In genomic region chr2:156345582-156345981, GRCh38 we compare ENCODE assay signal across 20 cellular contexts.
"Had no signal": no experiment of that assay in that cellular context is flagged by ENCODE, and none has a peak within 500 bp of the region (broad histone marks: within the 10 kb centered on the region; RNA-seq: fewer than 3 reads in every experiment).

No MANE protein-coding gene starts in this region.

- H3K36me3 Mint-ChIP-seq: immature natural killer cell, natural killer cell, WTC11 had no signal

- H3K9me3 Mint-ChIP-seq: activated T-cell treated with anti-CD3 and anti-CD28 coated beads, Interleukin-2, amount 50 U/mL, for 24 hours; activated T-helper 17 cell treated with anti-CD3 and anti-CD28 coated beads, Interleukin-2, amount 50 U/mL, for 72 hours; dendritic cell treated with granulocyte-macrophage colony-stimulating factor and Interleukin-4, amounts not matched to agents 40 ng/mL and 50 ng/mL, for 4 days; immature natural killer cell; natural killer cell; T-helper 2 cell treated with Interferon-gamma antibody and Interleukin-4, amounts not matched to agents 5 μg/mL and 100 μg/mL, for 36 hours had no signal

- H3K27ac ChIP-seq: right atrium auricular region, suprapubic skin, transverse colon, uterus had no signal

- H3K27me3 ChIP-seq: foreskin keratinocyte, right atrium auricular region, stomach, suprapubic skin, transverse colon, uterus had no signal

- H3K4me3 Mint-ChIP-seq: activated T-cell treated with anti-CD3 and anti-CD28 coated beads, Interleukin-2, amount 50 U/mL, for 24 hours; dendritic cell treated with granulocyte-macrophage colony-stimulating factor and Interleukin-4, amounts not matched to agents 40 ng/mL and 50 ng/mL, for 4 days; immature natural killer cell; natural killer cell; T-helper 2 cell treated with Interferon-gamma antibody and Interleukin-4, amounts not matched to agents 5 μg/mL and 100 μg/mL, for 36 hours; WTC11 had no signal

- H3K27ac Mint-ChIP-seq: dendritic cell treated with granulocyte-macrophage colony-stimulating factor and Interleukin-4, amounts not matched to agents 40 ng/mL and 50 ng/mL, for 4 days; progenitor cell of endocrine pancreas; T-helper 2 cell treated with Interferon-gamma antibody and Interleukin-4, amounts not matched to agents 5 μg/mL and 100 μg/mL, for 36 hours; WTC11 had no signal

- H3K4me3 ChIP-seq: lung, right atrium auricular region, stomach, suprapubic skin, transverse colon, uterus had no signal

- DNase-seq: activated naive CD4-positive, alpha-beta T cell; activated T-cell treated with anti-CD3 and anti-CD28 coated beads, Interleukin-2, amount 50 U/mL, for 24 hours; effector CD8-positive, alpha-beta T cell; erythroblast; foreskin keratinocyte; immature natural killer cell; natural killer cell; stimulated activated CD4-positive, alpha-beta T cell treated with anti-CD3 and anti-CD28 coated beads, Interleukin-4, amount 100 ng/mL, for 24 hours; stomach; transverse colon; uterus had no signal

- H3K4me1 ChIP-seq: uterus had no signal

- ATAC-seq: activated T-helper 17 cell treated with anti-CD3 and anti-CD28 coated beads, Interleukin-2, amount 50 U/mL, for 72 hours; foreskin keratinocyte; left lobe of liver; natural killer cell; WTC11 had no signal

- H3K27me3 Mint-ChIP-seq: activated T-cell treated with anti-CD3 and anti-CD28 coated beads, Interleukin-2, amount 50 U/mL, for 24 hours; activated T-helper 17 cell treated with anti-CD3 and anti-CD28 coated beads, Interleukin-2, amount 50 U/mL, for 72 hours; dendritic cell treated with granulocyte-macrophage colony-stimulating factor and Interleukin-4, amounts not matched to agents 40 ng/mL and 50 ng/mL, for 4 days; progenitor cell of endocrine pancreas had no signal

- H3K36me3 ChIP-seq: right atrium auricular region, stomach, suprapubic skin, transverse colon, uterus had no signal

- H3K9me3 ChIP-seq: right atrium auricular region, stomach, suprapubic skin, transverse colon, uterus had no signal
